8 cellular contexts compared by ENCODE assay signal in the genomic region with DNA sequence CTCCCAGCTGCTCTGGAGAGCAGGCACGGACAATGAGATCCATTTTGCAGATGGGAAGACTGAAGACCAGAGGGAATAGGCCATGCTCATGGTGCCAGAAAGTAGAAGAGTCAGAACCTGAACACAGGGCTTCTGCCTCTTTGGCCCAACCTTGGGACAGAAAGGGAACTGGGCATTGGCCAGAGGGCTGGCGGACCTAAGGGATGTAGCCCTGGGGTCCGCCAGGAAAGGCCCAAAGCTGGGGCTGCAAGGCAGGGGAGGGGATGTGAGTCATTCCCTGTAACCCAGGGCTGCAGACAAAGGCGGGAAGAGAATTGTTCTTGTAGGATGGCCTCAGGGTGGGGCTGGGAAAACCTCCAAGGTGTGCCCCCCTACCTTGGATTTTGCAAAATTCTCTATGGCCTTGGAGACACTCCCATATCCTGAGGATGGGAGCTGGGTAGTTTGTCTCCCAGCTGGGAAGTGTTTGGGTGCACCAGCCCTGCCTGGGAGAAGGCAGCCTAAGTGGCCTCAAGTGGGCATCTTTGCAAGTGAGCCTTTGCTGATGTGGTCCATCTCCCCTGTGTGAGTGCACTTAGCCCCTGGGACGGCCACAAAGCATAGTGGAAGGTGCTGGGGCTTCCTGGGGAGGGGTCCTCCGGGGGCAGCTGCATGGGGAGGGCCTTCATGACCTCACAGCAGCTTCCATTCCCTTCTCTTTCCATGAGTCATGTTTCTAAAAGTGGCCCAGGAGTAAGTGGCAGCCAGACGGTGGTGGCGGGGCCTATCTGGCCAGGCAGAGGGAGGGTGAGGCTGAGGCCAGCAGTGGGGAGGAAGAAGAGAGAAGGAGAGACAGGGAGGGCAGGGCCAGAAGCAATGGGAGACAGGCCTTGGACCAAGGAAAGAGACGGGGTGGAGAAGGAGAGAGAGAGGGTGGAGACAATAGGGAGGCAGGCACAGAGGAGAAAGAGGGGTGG. TPM values are rescaled to one million over a fixed set of nuclear protein-coding genes. Genes with fewer than 3 reads are reported as not detected.
A peak's percentile ranks its signal among the peaks of the same experiment; 100 is the strongest.
DNase-seq lines count a peak whose midpoint lies in the region; ATAC-seq and TF ChIP-seq lines count a peak whose summit lies in the region.

No MANE protein-coding gene starts in this region.

- no peak for ATAC-seq in HG03097 (IDR thresholded peaks at IDR 0.05; ENCODE audit: low FRiP score, unreplicated experiment)

- peaks cover 35% of the 10 kb centered on the region for H3F3A ChIP-seq in smooth muscle cell (ENCODE audit: low read depth)

- 34% methylated on average over 9 of the region's 9 CpGs for WGBS in smooth muscle cell (ENCODE audit: low lambda C conversion rate)

- peaks cover 56% of the 10 kb centered on the region for H3K79me2 ChIP-seq in smooth muscle cell (ENCODE audit: low read depth)

- H3K4me3 ChIP-seq in H7 (ENCODE audit: insufficient read depth, low read depth, low read length) (no peak overlapping the region), right atrium auricular region (no peak overlapping the region), smooth muscle cell (no peak overlapping the region)

- no peak for TF ChIP-seq CTCF in right atrium auricular region (IDR thresholded peaks at IDR 0.05)
- TF ChIP-seq CTCF in smooth muscle cell (IDR thresholded peaks at IDR 0.05; ENCODE audit: borderline replicate concordance, insufficient read depth, poor library complexity, severe bottlenecking) = no peak

- H3K9ac ChIP-seq in smooth muscle cell (ENCODE audit: low read depth) = peak overlapping the region; percentile 32

- no peak overlapping the region for H2AFZ ChIP-seq in smooth muscle cell (ENCODE audit: low read depth)

- peak overlapping the region; percentile 58 for H3K4me2 ChIP-seq in smooth muscle cell

- H3K27ac ChIP-seq in right atrium auricular region (peak overlapping the region; percentile 84 to 94), smooth muscle cell (ENCODE audit: low read depth) (peak overlapping the region; percentile 78)

- H3K4me1 ChIP-seq in right atrium auricular region (peaks cover 0 to 83% of the 10 kb centered on the region in 2 donors), smooth muscle cell (ENCODE audit: low read depth) (peaks cover 25% of the 10 kb centered on the region)

- no peaks in the 10 kb centered on the region for H3K9me3 ChIP-seq in right atrium auricular region
- no peaks in the 10 kb centered on the region for H3K9me3 ChIP-seq in smooth muscle cell (replicated peaks; ENCODE audit: low read depth)

- peak; percentile 37 for DNase-seq in H7
- DNase-seq in activated naive CD4-positive, alpha-beta T cell treated with anti-CD3 and anti-CD28 coated beads, Interleukin-2, amount 50 U/mL, for 16 hours = peak; percentile 1
- peak; percentile 63 for DNase-seq in right atrium auricular region (ENCODE audit: low spot score)
- DNase-seq in smooth muscle cell (lab: John Stamatoyannopoulos, UW; ENCODE audit: unreplicated experiment) = no peak
- DNase-seq in NCI-H2081 (lab: John Stamatoyannopoulos, UW) = no peak
- DNase-seq in NCI-H1694 (lab: John Stamatoyannopoulos, UW) = no peak
- no peak for DNase-seq in COLO668 (lab: John Stamatoyannopoulos, UW; ENCODE audit: unreplicated experiment)

- peaks cover 96% of the 10 kb centered on the region for H4K20me1 ChIP-seq in smooth muscle cell (ENCODE audit: low read depth)

- H3K27me3 ChIP-seq in H7 (ENCODE audit: control insufficient read depth, insufficient read depth, low read length) = no peaks in the 10 kb centered on the region
- H3K27me3 ChIP-seq in right atrium auricular region = no peaks in the 10 kb centered on the region
- H3K27me3 ChIP-seq in smooth muscle cell (ENCODE audit: low read depth) = no peaks in the 10 kb centered on the region

- H3K36me3 ChIP-seq in H7 (replicated peaks; ENCODE audit: control insufficient read depth, insufficient read depth, low read length) (no peaks in the 10 kb centered on the region), right atrium auricular region (peaks cover 32% of the 10 kb centered on the region), smooth muscle cell (ENCODE audit: low read depth) (peaks cover 5% of the 10 kb centered on the region)

RNA-seq across cellular contexts. Expression of a gene that starts 9.2 kb away (rescaled TPM):
- 0.26 TPM in 1 of 2 replicates, not detected in the other for total RNA-seq in H7 (2014; rRNA removed; shearing (Covaris generic))
- total RNA-seq in right atrium auricular region (100 to 1,000 TPM; 353 to 517 TPM), smooth muscle cell (2,330 and 2,442 TPM in 2 replicates)
- 2,039 and 2,747 TPM in 2 replicates for polyA plus RNA-seq in smooth muscle cell

RNA-seq across cellular contexts. Expression of a gene that starts 42.9 kb away (rescaled TPM):
- 1.9 and 2.7 TPM in 2 replicates for total RNA-seq in H7 (2014; rRNA removed; shearing (Covaris generic))
- total RNA-seq in right atrium auricular region (not detected), smooth muscle cell (not detected in 2 replicates)
- polyA plus RNA-seq in smooth muscle cell = not detected in 2 replicates

Comparison
In these comparisons a context has a peak if more than half of its experiments do, and no peak if none do; other contexts are left out.
1. DNase-seq: peak in H7 (single experiment), activated naive CD4-positive, alpha-beta T cell treated with anti-CD3 and anti-CD28 coated beads, Interleukin-2, amount 50 U/mL, for 16 hours (single experiment) and right atrium auricular region (single experiment); none in smooth muscle cell (single experiment), NCI-H2081 (0 of 2), NCI-H1694 (single experiment) and COLO668 (single experiment).
2. RNA of a gene that starts 9.2 kb away (total RNA-seq): 2,330 to 2,442 TPM in smooth muscle cell and 353 to 517 TPM in right atrium auricular region; 0.26 TPM in H7; every median in the first group is over 100 times any median in the second.